Comparison of ENCODE assay signal across 11 cellular contexts in the genomic region with DNA sequence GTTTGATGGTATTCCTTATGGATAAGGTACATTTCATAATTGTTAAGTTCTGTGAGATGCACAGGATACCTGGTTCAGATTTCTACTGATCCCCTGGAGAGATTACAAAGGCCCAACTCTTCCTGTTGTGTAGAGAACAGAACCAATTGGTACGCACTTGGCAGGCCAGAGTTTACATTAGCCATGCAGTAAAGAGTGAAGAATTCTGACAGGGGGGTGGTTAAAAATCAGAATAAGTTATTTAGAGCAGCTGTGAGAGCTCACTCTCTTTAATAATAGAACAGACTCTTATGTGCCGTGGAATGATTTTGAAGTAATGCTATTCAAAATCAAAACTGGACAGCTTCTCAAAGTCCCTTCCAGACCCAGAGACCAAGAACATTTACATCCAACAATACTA.
DNase-seq lines count a peak whose midpoint lies in the region; ATAC-seq lines count a peak whose summit lies in the region.
"Had no signal": no experiment of that assay in that cellular context is flagged by ENCODE, and none has a peak within 500 bp of the region (broad histone marks: within the 10 kb centered on the region; RNA-seq: fewer than 3 reads in every experiment).

No MANE protein-coding gene starts in this region.

- peak overlapping the region; percentile 93 to 98 for H3K4me3 Mint-ChIP-seq in effector memory CD8-positive, alpha-beta T cell
- H3K4me3 Mint-ChIP-seq: neural crest cell had no signal

- peaks cover 12% of the 10 kb centered on the region for H3K4me1 ChIP-seq in rectal smooth muscle tissue (ENCODE audit: control insufficient read depth, insufficient read depth, low read length)

- peak overlapping the region; percentile 13 for H3K4me3 ChIP-seq in rectal smooth muscle tissue (ENCODE audit: low read length)
- H3K4me3 ChIP-seq: GM23248 had no signal

- no peaks in the 10 kb centered on the region for H3K27me3 Mint-ChIP-seq in effector memory CD8-positive, alpha-beta T cell

- no peak overlapping the region for H3K9ac ChIP-seq in rectal smooth muscle tissue (ENCODE audit: low read length)
- H3K9ac ChIP-seq: GM23248 had no signal

- H3K27ac Mint-ChIP-seq in effector memory CD8-positive, alpha-beta T cell, result peak overlapping the region; percentile 90 to 93

- peaks cover 14% of the 10 kb centered on the region for H3K36me3 Mint-ChIP-seq in effector memory CD8-positive, alpha-beta T cell (ENCODE audit: insufficient read depth)

- DNase-seq in DMS 273 (lab: John Stamatoyannopoulos, UW; ENCODE audit: unreplicated experiment) (peak; percentile 26), DMS 273 treated with DMSO at 0.1 percent for 48 hours (lab: John Stamatoyannopoulos, UW) (no peak), NCI-H774 (lab: John Stamatoyannopoulos, UW) (peak; percentile 11), NCI-H748 (lab: John Stamatoyannopoulos, UW; ENCODE audit: unreplicated experiment) (no peak), T-helper 9 cell (no peak)
- DNase-seq in effector memory CD8-positive, alpha-beta T cell, result no peak
- DNase-seq: GM23248 had no signal

- peak overlapping the region; percentile 48 for H3K27ac ChIP-seq in rectal smooth muscle tissue (ENCODE audit: low read depth, low read length)
- H3K27ac ChIP-seq: 22Rv1, GM23248 had no signal

- no peak for ATAC-seq in effector memory CD8-positive, alpha-beta T cell (replicated peaks)
- ATAC-seq in GM21529 (IDR thresholded peaks at IDR 0.05; ENCODE audit: unreplicated experiment), result no peak

- H3K4me1 Mint-ChIP-seq in effector memory CD8-positive, alpha-beta T cell (ENCODE audit: low read depth in 2 of 2), result peaks cover 45 to 81% of the 10 kb centered on the region in 2 donors

- H3K36me3 ChIP-seq in rectal smooth muscle tissue (ENCODE audit: control insufficient read depth, insufficient read depth, low read length), result no peaks in the 10 kb centered on the region

- H3K9me3 Mint-ChIP-seq in effector memory CD8-positive, alpha-beta T cell, result no peaks in the 10 kb centered on the region
- H3K9me3 Mint-ChIP-seq: neural crest cell had no signal

- H3K27me3 ChIP-seq in rectal smooth muscle tissue (ENCODE audit: control insufficient read depth, insufficient read depth, low read length), result no peaks in the 10 kb centered on the region

Comparison
In these comparisons a context has a peak if more than half of its experiments do, and no peak if none do; other contexts are left out.
1. DNase-seq: peak in DMS 273 (single experiment) and NCI-H774 (single experiment); none in DMS 273 treated with DMSO at 0.1 percent for 48 hours (single experiment), effector memory CD8-positive, alpha-beta T cell (0 of 3), NCI-H748 (single experiment) and T-helper 9 cell (single experiment).